In genomic region chr16:58629681-58630640, GRCh38 we compare ENCODE assay signal across 8 cellular contexts. TPM values are rescaled to one million over a fixed set of nuclear protein-coding genes. Genes with fewer than 3 reads are reported as not detected.
A peak's percentile ranks its signal among the peaks of the same experiment; 100 is the strongest.
DNase-seq lines count a peak whose midpoint lies in the region; ATAC-seq and TF ChIP-seq lines count a peak whose summit lies in the region.

TSS of gene CNOT1 (minus strand) at chr16:58629826. CDS start at chr16:58599337, 30,489 bp downstream.

- intact Hi-C loops in activated CD4-positive, alpha-beta memory T cell treated with anti-CD3 and anti-CD28 coated beads for 36 hours (cut with micrococcal nuclease), result loop anchor here (1.0 kb wide), 9 partner anchors 15 to 630 kb away; partner anchors contain the start of genes CFAP20, GINS3, GOT2 and SETD6
- intact Hi-C loops in dorsolateral prefrontal cortex (cut with DNase I), result loop anchor here in 1 of 2 donors (2.0 to 5.0 kb wide), 5 partner anchors 55 to 237 kb away; partner anchors contain the start of genes GINS3, GOT2, SETD6 and SLC38A7

- DNase-seq in CD1c-positive myeloid dendritic cell (ENCODE audit: extremely low spot score) (peak; percentile 98), NCI-H82 treated with DMSO at 0.1 percent for 48 hours (lab: John Stamatoyannopoulos, UW; ENCODE audit: unreplicated experiment) (peak; percentile 99), dorsolateral prefrontal cortex (peak; percentile 95 to 99 (median 98))
- peak; percentile 99 for DNase-seq in activated CD4-positive, alpha-beta memory T cell treated with anti-CD3 and anti-CD28 coated beads for 36 hours
- DNase-seq in stimulated activated CD4-positive, alpha-beta T cell treated with anti-CD3 and anti-CD28 coated beads, Interleukin-4, amount 100 ng/mL, for 24 hours, result peak; percentile 98

- POLR2A ChIA-PET in activated CD4-positive, alpha-beta memory T cell treated with anti-CD3 and anti-CD28 coated beads for 36 hours (lab: Charles Lee), result interaction anchor here (0.6 to 1.4 kb wide), 3 partner anchors 55 to 126 kb away, joined by 3 to 4 read pairs (median 3); no protein-coding TSS in a partner anchor

- H3K4me3 ChIP-seq in dorsolateral prefrontal cortex (peak within 1 kb of the TSS; percentile 68 to 100 (median 96)), liver (ENCODE audit: low read depth in 1 of 3, low read length in 3 of 3) (peak within 1 kb of the TSS; percentile 86 to 97 (median 92))

- no peaks in the 10 kb centered on the region for H3K9me3 Mint-ChIP-seq in activated CD4-positive, alpha-beta memory T cell treated with anti-CD3 and anti-CD28 coated beads for 36 hours

- TF ChIP-seq RAD21 in liver (IDR thresholded peaks at IDR 0.05), result peak in 1 of 2 donors; percentile 21

- H3K27me3 ChIP-seq in dorsolateral prefrontal cortex (no peaks in the 10 kb centered on the region), liver (ENCODE audit: control insufficient read depth in 4 of 4, insufficient read depth in 4 of 4, low read length in 3 of 4) (no peaks in the 10 kb centered on the region)

- H3K4me3 Mint-ChIP-seq in activated CD4-positive, alpha-beta memory T cell treated with anti-CD3 and anti-CD28 coated beads for 36 hours, result peak within 1 kb of the TSS; percentile 89

- TF ChIP-seq CTCF in dorsolateral prefrontal cortex (IDR thresholded peaks at IDR 0.05 in 54 of 56, conservative IDR thresholded peaks at IDR 0.05 in 2 of 56; ENCODE audit: low read depth in 1 of 56, partially characterized antibody in 56 of 56) (peak in 22 of 56 donors; percentile 4 to 45 (median 17)), liver (IDR thresholded peaks at IDR 0.05; ENCODE audit: low read depth, low read length, missing input control) (no peak)

- H3K36me3 ChIP-seq in liver (ENCODE audit: control insufficient read depth in 4 of 4, insufficient read depth in 3 of 4, low read depth in 1 of 4, low read length in 3 of 4), result no peaks in the 10 kb centered on the region

- no peaks in the 10 kb centered on the region for H3K9me3 ChIP-seq in liver (ENCODE audit: control insufficient read depth in 4 of 4, low read length in 3 of 4)

- under 1% methylated on average over 64 of the region's 64 CpGs for WGBS in liver

- peak within 1 kb of the TSS; percentile 99 for H3K27ac Mint-ChIP-seq in activated CD4-positive, alpha-beta memory T cell treated with anti-CD3 and anti-CD28 coated beads for 36 hours

- peaks cover 1% of the 10 kb centered on the region for H3K27me3 Mint-ChIP-seq in activated CD4-positive, alpha-beta memory T cell treated with anti-CD3 and anti-CD28 coated beads for 36 hours

- peaks cover 3 to 21% (median 12%) of the 10 kb centered on the region in 4 donors for H3K4me1 ChIP-seq in liver (ENCODE audit: control insufficient read depth in 4 of 4, insufficient read depth in 4 of 4, low read length in 3 of 4)

- H3K36me3 Mint-ChIP-seq in activated CD4-positive, alpha-beta memory T cell treated with anti-CD3 and anti-CD28 coated beads for 36 hours, result peaks cover 15% of the 10 kb centered on the region

- CTCF ChIA-PET in activated CD4-positive, alpha-beta memory T cell treated with anti-CD3 and anti-CD28 coated beads for 36 hours (lab: Charles Lee), result interaction anchor here (0.8 kb wide), 1 partner anchor 31 kb away, joined by 3 read pairs; no protein-coding TSS in a partner anchor

- H3K27ac ChIP-seq in dorsolateral prefrontal cortex, result peak within 1 kb of the TSS; percentile 88 to 100 (median 98)
- peak within 1 kb of the TSS; percentile 93 to 97 for H3K27ac ChIP-seq in liver (ENCODE audit: low read depth in 1 of 2, low read length in 2 of 2)

- peak within 1 kb of the TSS; percentile 82 to 92 for H3K9ac ChIP-seq in liver (ENCODE audit: low read depth in 1 of 2, low read length in 2 of 2)

- H3K4me1 Mint-ChIP-seq in activated CD4-positive, alpha-beta memory T cell treated with anti-CD3 and anti-CD28 coated beads for 36 hours (ENCODE audit: low read depth), result peaks cover 23% of the 10 kb centered on the region

- ATAC-seq in GM19438 (IDR thresholded peaks at IDR 0.05; ENCODE audit: low read depth, unreplicated experiment) (peak; percentile 79), HG03575 (IDR thresholded peaks at IDR 0.05; ENCODE audit: extremely low read depth, insufficient number of reproducible peaks, low FRiP score, unreplicated experiment) (peak; percentile 87)

TF ChIP-seq in liver, 16 proteins besides CTCF, POLR2A, EP300 and RAD21:
- TF ChIP-seq FOXA1 (IDR thresholded peaks at IDR 0.05) (no peak), HNF4A (conservative IDR thresholded peaks at IDR 0.05) (peak; percentile 70 to 85), JUND (IDR thresholded peaks at IDR 0.05) (peak; percentile 9 to 54), REST (IDR thresholded peaks at IDR 0.05) (peak; percentile 47), FOXA2 (IDR thresholded peaks at IDR 0.05) (no peak), EGR1 (IDR thresholded peaks at IDR 0.05; ENCODE audit: low read depth in 2 of 2) (no peak), GABPA (IDR thresholded peaks at IDR 0.05 in 1 of 2, conservative IDR thresholded peaks at IDR 0.05 in 1 of 2) (no peak), MAX (IDR thresholded peaks at IDR 0.05) (peak; percentile 39), NR2F2 (IDR thresholded peaks at IDR 0.05) (peak; percentile 87), ATF3 (IDR thresholded peaks at IDR 0.05) (peak; percentile 89), RXRA (IDR thresholded peaks at IDR 0.05) (peak in 1 of 2 donors; percentile 44), TAF1 (conservative IDR thresholded peaks at IDR 0.05) (no peak), SP1 (IDR thresholded peaks at IDR 0.05) (peak; percentile 100), YY1 (IDR thresholded peaks at IDR 0.05) (peak; percentile 99), ZBTB33 (IDR thresholded peaks at IDR 0.05) (peak; percentile 88), HNF4G (IDR thresholded peaks at IDR 0.05) (peak; percentile 58)

RNA-seq across cellular contexts. Expression of gene CNOT1, which starts in this region (rescaled TPM):
- total RNA-seq in activated CD4-positive, alpha-beta memory T cell treated with anti-CD3 and anti-CD28 coated beads for 36 hours, result 100 to 1,000 TPM; 230 to 242 TPM
- 100 to 1,000 TPM in 63 of 120 experiments, 10 to 100 TPM in 57; 71.0 to 135 (median 100) TPM for total RNA-seq in dorsolateral prefrontal cortex
- 100 to 1,000 TPM; 116 to 131 TPM for total RNA-seq in liver
- polyA plus RNA-seq in liver, result 10 to 100 TPM; 34.0 to 40.8 TPM

Comparison
In these comparisons a context has a peak if more than half of its experiments do, and no peak if none do; other contexts are left out.
1. Peak in every context shown above with its lines: DNase-seq, ATAC-seq, H3K4me3 ChIP-seq and H3K27ac ChIP-seq.